In the genomic region with DNA sequence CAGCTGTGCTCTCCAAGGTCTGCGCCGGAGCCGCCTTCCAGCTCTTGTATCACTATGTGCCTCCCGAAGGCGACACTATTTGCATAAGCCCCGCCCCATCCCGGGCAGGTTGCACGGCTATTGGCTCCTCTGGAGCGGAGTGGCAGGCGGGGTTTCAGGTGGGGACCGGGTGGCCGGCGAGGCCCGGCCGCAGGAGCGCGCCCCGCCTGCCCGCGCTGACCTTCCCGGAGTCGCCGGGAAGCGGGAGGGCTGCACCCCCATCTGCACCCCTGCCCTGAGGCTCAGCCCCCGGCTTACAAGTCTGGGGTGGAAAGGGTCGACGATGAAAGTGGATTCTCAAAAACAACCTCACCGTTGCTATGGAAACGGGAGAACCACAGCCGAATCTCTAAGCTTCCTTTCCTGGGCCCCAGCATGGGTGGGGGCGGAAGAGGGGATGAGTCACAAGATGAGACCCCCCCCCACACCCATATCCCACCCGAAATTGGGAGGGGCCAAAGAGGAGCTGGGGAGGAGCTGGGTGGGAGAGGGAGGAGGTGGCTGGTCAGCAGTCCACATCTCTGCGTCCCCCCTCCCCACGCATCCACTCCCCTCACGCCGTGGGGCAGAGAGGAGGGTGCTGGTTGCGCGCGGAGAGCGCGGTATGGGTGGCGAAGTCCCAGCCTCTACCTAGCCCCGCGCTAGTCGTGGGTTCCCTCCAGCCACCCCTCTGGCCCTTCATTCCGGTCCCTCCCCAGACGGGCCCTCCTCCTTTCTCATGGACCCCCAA, we compare ENCODE assay signal across 8 cellular contexts. TPM values are rescaled to one million over a fixed set of nuclear protein-coding genes. Genes with fewer than 3 reads are reported as not detected.
A peak's percentile ranks its signal among the peaks of the same experiment; 100 is the strongest.
DNase-seq lines count a peak whose midpoint lies in the region; ATAC-seq and TF ChIP-seq lines count a peak whose summit lies in the region.

HPCAL4 (minus strand) TSS at position 51 of the 769 bp plus-strand sequence. CDS start 6,830 bp downstream, outside the sequence.

- ATAC-seq in CD4-positive, alpha-beta T cell (ENCODE audit: poor library complexity): peak; percentile 89
- ATAC-seq in GM21447 (IDR thresholded peaks at IDR 0.05; ENCODE audit: unreplicated experiment): peak; percentile 54

- peak within 1 kb of the TSS; percentile 61 for H3K27ac ChIP-seq in CD4-positive, alpha-beta T cell (ENCODE audit: low read depth, low read length)

- peak within 1 kb of the TSS; percentile 91 for H3K4me3 Mint-ChIP-seq in CD4-positive, alpha-beta T cell
- H3K4me3 Mint-ChIP-seq in nephron: peak within 1 kb of the TSS; percentile 61 to 68 (median 63)

- peaks cover 48% of the 10 kb centered on the region for H3K4me1 Mint-ChIP-seq in CD4-positive, alpha-beta T cell (ENCODE audit: low read depth)
- H3K4me1 Mint-ChIP-seq in nephron: peaks cover 27% of the 10 kb centered on the region

- CTCF ChIA-PET in CD4-positive, alpha-beta T cell (lab: Charles Lee): interaction anchor here (0.7 to 1.7 kb wide), 5 partner anchors 9 to 115 kb away, joined by 3 to 6 read pairs (median 4); partner anchors contain the start of gene PABPC4

- peaks cover 15% of the 10 kb centered on the region for H3K27me3 Mint-ChIP-seq in CD4-positive, alpha-beta T cell
- peaks cover 95% of the 10 kb centered on the region for H3K27me3 Mint-ChIP-seq in nephron (ENCODE audit: low read depth)

- in situ Hi-C loops in KBM-7 (cut with MboI; ENCODE audit: low pct_unique_long_range_greater_than_20kb, low sequenced_read_pairs): no loop called here

- no peaks in the 10 kb centered on the region for H3K9me3 Mint-ChIP-seq in CD4-positive, alpha-beta T cell
- H3K9me3 Mint-ChIP-seq in nephron: no peaks in the 10 kb centered on the region

- DNase-seq in CD4-positive, alpha-beta T cell: peak; percentile 81 to 93 (median 90)
- peak; percentile 86 for DNase-seq in KBM-7
- peak; percentile 87 for DNase-seq in RKO (ENCODE audit: low spot score)
- peak; percentile 79 for DNase-seq in activated T-helper 9 cell treated with anti-CD3 and anti-CD28 coated beads, Interleukin-2, amount 50 U/mL, for 16 hours (ENCODE audit: low read depth)
- peak; percentile 35 for DNase-seq in fibroblast of the aortic adventitia (ENCODE audit: low read depth)
- peak; percentile 77 to 97 (median 89) for DNase-seq in stimulated activated naive CD4-positive, alpha-beta T cell (lab: John Stamatoyannopoulos, UW)

- POLR2A ChIA-PET in CD4-positive, alpha-beta T cell (lab: Charles Lee): interaction anchor here (1.0 to 4.1 kb wide), 8 partner anchors 8 to 220 kb away, joined by 3 to 33 read pairs (median 7); partner anchors contain the start of genes NT5C1A and PPIE

- H3K36me3 Mint-ChIP-seq in CD4-positive, alpha-beta T cell (ENCODE audit: low read depth): no peaks in the 10 kb centered on the region
- no peaks in the 10 kb centered on the region for H3K36me3 Mint-ChIP-seq in nephron (ENCODE audit: low read depth)

- intact Hi-C loops in CD4-positive, alpha-beta T cell (cut with DNase I, micrococcal nuclease): no loop called here

- peak within 1 kb of the TSS; percentile 82 for H3K27ac Mint-ChIP-seq in CD4-positive, alpha-beta T cell
- no peak within 1 kb of the TSS for H3K27ac Mint-ChIP-seq in nephron

- TF ChIP-seq CTCF in CD4-positive, alpha-beta T cell (IDR thresholded peaks at IDR 0.05): no peak
- no peak for TF ChIP-seq CTCF in fibroblast of the aortic adventitia (IDR thresholded peaks at IDR 0.05; ENCODE audit: insufficient read depth, low read length)
- no peak for TF ChIP-seq CTCF in nephron (IDR thresholded peaks at IDR 0.05; ENCODE audit: unreplicated experiment in 3 of 3)

- no peaks in the 10 kb centered on the region for H3K27me3 ChIP-seq in CD4-positive, alpha-beta T cell (ENCODE audit: control insufficient read depth, insufficient read depth, low read length)

- peak within 1 kb of the TSS; percentile 40 for H3K4me3 ChIP-seq in fibroblast of the aortic adventitia (ENCODE audit: low read depth, low read length)

- H3K9me3 ChIP-seq in CD4-positive, alpha-beta T cell (ENCODE audit: control insufficient read depth, low read length): no peaks in the 10 kb centered on the region

RNA-seq across cellular contexts. Expression of gene HPCAL4, which starts in this region (rescaled TPM):
- total RNA-seq in CD4-positive, alpha-beta T cell: 10 to 100 TPM; 22.8 to 22.9 TPM
- under 0.01 TPM in 1 of 2 replicates, not detected in the other for total RNA-seq in fibroblast of the aortic adventitia (ENCODE audit: low replicate concordance)

Comparison
In these comparisons a context has a peak if more than half of its experiments do, and no peak if none do; other contexts are left out.
1. Peak in every context shown above with its lines: DNase-seq, ATAC-seq, H3K4me3 ChIP-seq and H3K27ac ChIP-seq.
2. RNA of gene HPCAL4 (total RNA-seq): 22.8 to 22.9 TPM in CD4-positive, alpha-beta T cell; under 0.01 TPM in fibroblast of the aortic adventitia; every median in the first group is over 10 times any median in the second.
3. Peak in DNase-seq and H3K4me3 ChIP-seq in fibroblast of the aortic adventitia; RNA of the gene not detected or under 1 TPM.
4. DNase-seq: peak in every context shown above with its lines; median percentile 90 in CD4-positive, alpha-beta T cell; 89 in stimulated activated naive CD4-positive, alpha-beta T cell; 87 in RKO; 86 in KBM-7; 79 in activated T-helper 9 cell treated with anti-CD3 and anti-CD28 coated beads, Interleukin-2, amount 50 U/mL, for 16 hours; 35 in fibroblast of the aortic adventitia.